In genomic region chr1:91020486-91020885, GRCh38 we compare ENCODE assay signal across 7 cellular contexts. TPM values are rescaled to one million over a fixed set of nuclear protein-coding genes. Genes with fewer than 3 reads are reported as not detected.
DNase-seq lines count a peak whose midpoint lies in the region; ATAC-seq and TF ChIP-seq lines count a peak whose summit lies in the region.

No MANE protein-coding gene starts in this region.

- no CpG with 5 or more reads among the region's 4 CpGs for WGBS in iPS DF 6.9 (ENCODE audit: insufficient coverage, insufficient read length)

- H3K27ac ChIP-seq in HL-60 (replicated peaks) (peak overlapping the region; percentile 99), iPS DF 6.9 (ENCODE audit: low read length) (no peak overlapping the region)

- POLR2A ChIA-PET in activated CD8-positive, alpha-beta T cell treated with anti-CD3 and anti-CD28 coated beads, Interleukin-2, amount 10 ng/mL, durations not matched to agents 7 days and 5 days (lab: Charles Lee): no interaction called here

- DNase-seq in HL-60 (ENCODE audit: low read depth in 1 of 2, low spot score in 1 of 2) (no peak), iPS DF 6.9 (ENCODE audit: low read depth, low spot score) (no peak), GM03348 (ENCODE audit: low spot score) (no peak), OCI-M2 (lab: John Stamatoyannopoulos, UW; ENCODE audit: unreplicated experiment) (no peak), sciatic nerve (ENCODE audit: low spot score) (no peak)
- no peak for DNase-seq in activated CD8-positive, alpha-beta T cell treated with anti-CD3 and anti-CD28 coated beads, Interleukin-2, amount 10 ng/mL, durations not matched to agents 7 days and 5 days
- no peak for DNase-seq in stimulated activated naive B cell treated with anti-CD40 and anti-IgM and Interleukin-4, amounts not matched to agents 10 μg/mL and 1 μg/mL and 100 μg/mL, for 72 hours

- no peaks in the 10 kb centered on the region for H3K9me3 Mint-ChIP-seq in activated CD8-positive, alpha-beta T cell treated with anti-CD3 and anti-CD28 coated beads, Interleukin-2, amount 10 ng/mL, durations not matched to agents 7 days and 5 days (ENCODE audit: insufficient read depth)
- no peaks in the 10 kb centered on the region for H3K9me3 Mint-ChIP-seq in stimulated activated naive B cell treated with anti-CD40 and anti-IgM and Interleukin-4, amounts not matched to agents 10 μg/mL and 1 μg/mL and 100 μg/mL, for 72 hours

- peak overlapping the region; percentile 94 for H3K4me3 Mint-ChIP-seq in activated CD8-positive, alpha-beta T cell treated with anti-CD3 and anti-CD28 coated beads, Interleukin-2, amount 10 ng/mL, durations not matched to agents 7 days and 5 days
- H3K4me3 Mint-ChIP-seq in stimulated activated naive B cell treated with anti-CD40 and anti-IgM and Interleukin-4, amounts not matched to agents 10 μg/mL and 1 μg/mL and 100 μg/mL, for 72 hours: peak overlapping the region; percentile 96 to 99

- H3K4me3 ChIP-seq in HL-60 (replicated peaks; ENCODE audit: insufficient read depth, low read length): peak overlapping the region; percentile 78
- peak overlapping the region; percentile 59; the same call in 1 of the 2 replicates for H3K4me3 ChIP-seq in iPS DF 6.9 (ENCODE audit: low read length)

- no peaks in the 10 kb centered on the region for H3K27me3 Mint-ChIP-seq in activated CD8-positive, alpha-beta T cell treated with anti-CD3 and anti-CD28 coated beads, Interleukin-2, amount 10 ng/mL, durations not matched to agents 7 days and 5 days (ENCODE audit: low read depth)
- no peaks in the 10 kb centered on the region for H3K27me3 Mint-ChIP-seq in stimulated activated naive B cell treated with anti-CD40 and anti-IgM and Interleukin-4, amounts not matched to agents 10 μg/mL and 1 μg/mL and 100 μg/mL, for 72 hours

- CTCF ChIA-PET in activated CD8-positive, alpha-beta T cell treated with anti-CD3 and anti-CD28 coated beads, Interleukin-2, amount 10 ng/mL, durations not matched to agents 7 days and 5 days (lab: Charles Lee): interaction anchor here (1.3 kb wide), 1 partner anchor 145 kb away, joined by 5 read pairs; no protein-coding TSS in a partner anchor

- H3K4me1 Mint-ChIP-seq in activated CD8-positive, alpha-beta T cell treated with anti-CD3 and anti-CD28 coated beads, Interleukin-2, amount 10 ng/mL, durations not matched to agents 7 days and 5 days (ENCODE audit: low read depth): peaks cover 48% of the 10 kb centered on the region
- peaks cover 35 to 74% of the 10 kb centered on the region in 2 donors for H3K4me1 Mint-ChIP-seq in stimulated activated naive B cell treated with anti-CD40 and anti-IgM and Interleukin-4, amounts not matched to agents 10 μg/mL and 1 μg/mL and 100 μg/mL, for 72 hours

- peaks cover 5% of the 10 kb centered on the region; the same call in 1 of the 2 replicates for H3K4me1 ChIP-seq in iPS DF 6.9 (ENCODE audit: control insufficient read depth, insufficient read depth, low read length)

- ATAC-seq in activated CD8-positive, alpha-beta T cell treated with anti-CD3 and anti-CD28 coated beads, Interleukin-2, amount 10 ng/mL, durations not matched to agents 7 days and 5 days: no peak
- no peak for ATAC-seq in stimulated activated naive B cell treated with anti-CD40 and anti-IgM and Interleukin-4, amounts not matched to agents 10 μg/mL and 1 μg/mL and 100 μg/mL, for 72 hours (replicated peaks)
- ATAC-seq in sciatic nerve: no peak

- no peak for TF ChIP-seq CTCF in HL-60 (IDR thresholded peaks at IDR 0.05; ENCODE audit: insufficient read depth, low read length)

- H3K36me3 Mint-ChIP-seq in activated CD8-positive, alpha-beta T cell treated with anti-CD3 and anti-CD28 coated beads, Interleukin-2, amount 10 ng/mL, durations not matched to agents 7 days and 5 days (ENCODE audit: low read depth): peaks cover 35% of the 10 kb centered on the region
- peaks cover 11 to 22% of the 10 kb centered on the region in 2 donors for H3K36me3 Mint-ChIP-seq in stimulated activated naive B cell treated with anti-CD40 and anti-IgM and Interleukin-4, amounts not matched to agents 10 μg/mL and 1 μg/mL and 100 μg/mL, for 72 hours

- no peaks in the 10 kb centered on the region for H3K27me3 ChIP-seq in HL-60 (ENCODE audit: insufficient read depth, poor library complexity, severe bottlenecking)
- H3K27me3 ChIP-seq in iPS DF 6.9 (ENCODE audit: control insufficient read depth, insufficient read depth, low read length): no peaks in the 10 kb centered on the region

- no peaks in the 10 kb centered on the region for H3K9me3 ChIP-seq in iPS DF 6.9 (ENCODE audit: control insufficient read depth, insufficient read depth, low read length)

- no peaks in the 10 kb centered on the region for H3K36me3 ChIP-seq in iPS DF 6.9 (ENCODE audit: control insufficient read depth, insufficient read depth, low read length)

- peak overlapping the region; percentile 99 for H3K27ac Mint-ChIP-seq in activated CD8-positive, alpha-beta T cell treated with anti-CD3 and anti-CD28 coated beads, Interleukin-2, amount 10 ng/mL, durations not matched to agents 7 days and 5 days
- peak overlapping the region; percentile 100 for H3K27ac Mint-ChIP-seq in stimulated activated naive B cell treated with anti-CD40 and anti-IgM and Interleukin-4, amounts not matched to agents 10 μg/mL and 1 μg/mL and 100 μg/mL, for 72 hours

- intact Hi-C loops in sciatic nerve (cut with DNase I): loop anchor here (5.0 kb wide), 1 partner anchor 1748 kb away; the partner anchor contains the start of gene GBP5

RNA-seq across cellular contexts. Expression of gene ZNF644, which starts 1.3 kb away (rescaled TPM):
- total RNA-seq in activated CD8-positive, alpha-beta T cell treated with anti-CD3 and anti-CD28 coated beads, Interleukin-2, amount 10 ng/mL, durations not matched to agents 7 days and 5 days: 10 to 100 TPM; 49.4 to 52.2 TPM
- 88.5 TPM for total RNA-seq in sciatic nerve
